8 cellular contexts compared by ENCODE assay signal in genomic region chr5:54785729-54786548, GRCh38.
A peak's percentile ranks its signal among the peaks of the same experiment; 100 is the strongest.
DNase-seq lines count a peak whose midpoint lies in the region; ATAC-seq and TF ChIP-seq lines count a peak whose summit lies in the region.

No MANE protein-coding gene starts in this region.

- DNase-seq in T47D (ENCODE audit: low read depth in 1 of 2, low spot score in 1 of 2), result peak; percentile 11 to 70
- DNase-seq in mucosa of gallbladder (ENCODE audit: low spot score), result peak; percentile 63
- no peak for DNase-seq in GM20000 (ENCODE audit: low spot score)
- DNase-seq in activated naive CD4-positive, alpha-beta T cell treated with anti-CD3 and anti-CD28 coated beads, Interleukin-2, amount 50 U/mL, for 16 hours, result no peak
- no peak for DNase-seq in GM13976 (ENCODE audit: low spot score)
- no peak for DNase-seq in DMS 273 treated with DMSO at 0.1 percent for 48 hours (lab: John Stamatoyannopoulos, UW)

- in situ Hi-C loops in T47D (cut with HindIII; ENCODE audit: low pct_unique_long_range_greater_than_20kb, low sequenced_read_pairs) (no loop called here), GM13976 (cut with MboI; ENCODE audit: low sequenced_read_pairs, unreplicated experiment) (no loop called here)

- TF ChIP-seq CTCF in GM20000 (IDR thresholded peaks at IDR 0.05; ENCODE audit: extremely low read depth, missing control alignments) (no peak), GM13976 (IDR thresholded peaks at IDR 0.05; ENCODE audit: borderline replicate concordance, control extremely low read depth, extremely low read depth, insufficient read depth, missing control alignments) (no peak)

- ATAC-seq in GM19324 (IDR thresholded peaks at IDR 0.05; ENCODE audit: low FRiP score, unreplicated experiment), result peak; percentile 91
- ATAC-seq in HG03442 (IDR thresholded peaks at IDR 0.05; ENCODE audit: unreplicated experiment), result peak; percentile 90

Comparison
In these comparisons a context has a peak if more than half of its experiments do, and no peak if none do; other contexts are left out.
1. DNase-seq: peak in T47D (2 of 2) and mucosa of gallbladder (single experiment); none in GM20000 (single experiment), activated naive CD4-positive, alpha-beta T cell treated with anti-CD3 and anti-CD28 coated beads, Interleukin-2, amount 50 U/mL, for 16 hours (single experiment), GM13976 (single experiment) and DMS 273 treated with DMSO at 0.1 percent for 48 hours (single experiment).